In genomic region chr4:106690487-106690886, GRCh38 we compare ENCODE assay signal across 11 cellular contexts.
DNase-seq lines count a peak whose midpoint lies in the region; ATAC-seq and TF ChIP-seq lines count a peak whose summit lies in the region.
"Had no signal": no experiment of that assay in that cellular context is flagged by ENCODE, and none has a peak within 500 bp of the region (broad histone marks: within the 10 kb centered on the region; RNA-seq: fewer than 3 reads in every experiment).

No MANE protein-coding gene starts in this region.

- H3K27ac Mint-ChIP-seq in CD4-positive, alpha-beta T cell = no peak overlapping the region
- H3K27ac Mint-ChIP-seq: activated naive CD4-positive, alpha-beta T cell treated with anti-CD3 and anti-CD28 coated beads, Interleukin-2, amount 50 U/mL, for 24 hours; effector memory CD8-positive, alpha-beta T cell had no signal

- H3K4me1 Mint-ChIP-seq in CD4-positive, alpha-beta T cell (ENCODE audit: low read depth) = no peaks in the 10 kb centered on the region
- H3K4me1 Mint-ChIP-seq: activated naive CD4-positive, alpha-beta T cell treated with anti-CD3 and anti-CD28 coated beads, Interleukin-2, amount 50 U/mL, for 24 hours had no signal

- H3F3A ChIP-seq in Loucy (ENCODE audit: low read depth) = no peaks in the 10 kb centered on the region

- H3K79me2 ChIP-seq in Loucy (ENCODE audit: insufficient read depth, low read length) = no peaks in the 10 kb centered on the region

- H2AFZ ChIP-seq in Loucy (ENCODE audit: low read length) = no peak overlapping the region
- H2AFZ ChIP-seq: PC-9 had no signal

- H3K4me2 ChIP-seq in Loucy (ENCODE audit: low read depth, low read length, poor library complexity, severe bottlenecking) = peak overlapping the region; percentile 38
- H3K4me2 ChIP-seq: PC-9 had no signal

- H3K4me3 ChIP-seq in Loucy (ENCODE audit: low read length, poor library complexity, severe bottlenecking) = peak overlapping the region; percentile 1
- H3K4me3 ChIP-seq: PC-9 had no signal

- DNase-seq in amniotic epithelial cell (ENCODE audit: low read depth) (peak; percentile 80), myocyte (ENCODE audit: low read depth) (peak; percentile 17), mucosa of gallbladder (ENCODE audit: low spot score) (no peak), NCI-H524 (lab: John Stamatoyannopoulos, UW) (no peak)
- no peak for DNase-seq in CD4-positive, alpha-beta T cell
- DNase-seq: effector memory CD8-positive, alpha-beta T cell; PC-9 had no signal

- H3K9me2 ChIP-seq in Loucy (replicated peaks; ENCODE audit: low read depth, low read length) = no peaks in the 10 kb centered on the region

- CTCF ChIA-PET in CD4-positive, alpha-beta T cell (lab: Charles Lee) = no interaction called here

- TF ChIP-seq CTCF in Loucy (conservative IDR thresholded peaks at IDR 0.05; ENCODE audit: low read length) = no peak
- TF ChIP-seq CTCF in CD4-positive, alpha-beta T cell (IDR thresholded peaks at IDR 0.05) = no peak

- no peaks in the 10 kb centered on the region for H3K27me3 Mint-ChIP-seq in CD4-positive, alpha-beta T cell
- H3K27me3 Mint-ChIP-seq: activated naive CD4-positive, alpha-beta T cell treated with anti-CD3 and anti-CD28 coated beads, Interleukin-2, amount 50 U/mL, for 24 hours; effector memory CD8-positive, alpha-beta T cell had no signal

- no peaks in the 10 kb centered on the region for H4K20me1 ChIP-seq in Loucy (ENCODE audit: insufficient read depth, low read length, poor library complexity, severe bottlenecking)

- no peak overlapping the region for H3K4me3 Mint-ChIP-seq in CD4-positive, alpha-beta T cell
- H3K4me3 Mint-ChIP-seq: activated naive CD4-positive, alpha-beta T cell treated with anti-CD3 and anti-CD28 coated beads, Interleukin-2, amount 50 U/mL, for 24 hours; effector memory CD8-positive, alpha-beta T cell had no signal

- H3K4me1 ChIP-seq in Loucy (ENCODE audit: insufficient read depth, low read length, poor library complexity, severe bottlenecking) = peaks cover 20% of the 10 kb centered on the region

- ATAC-seq in GM18868 (IDR thresholded peaks at IDR 0.05; ENCODE audit: unreplicated experiment) (peak; percentile 43), HG03095 (IDR thresholded peaks at IDR 0.05; ENCODE audit: unreplicated experiment) (no peak)
- no peak for ATAC-seq in CD4-positive, alpha-beta T cell (ENCODE audit: poor library complexity)
- ATAC-seq: effector memory CD8-positive, alpha-beta T cell had no signal

- H3K27ac ChIP-seq in CD4-positive, alpha-beta T cell (ENCODE audit: low read depth, low read length) = no peak overlapping the region
- H3K27ac ChIP-seq: PC-9 had no signal

- no peaks in the 10 kb centered on the region for H3K36me3 ChIP-seq in Loucy (ENCODE audit: insufficient read depth, low read length)

- H3K9ac ChIP-seq in Loucy (ENCODE audit: low read depth, low read length, poor library complexity, severe bottlenecking) = no peak overlapping the region

- H3K27me3 ChIP-seq in Loucy (ENCODE audit: insufficient read depth, low read length, poor library complexity, severe bottlenecking) = no peaks in the 10 kb centered on the region
- H3K27me3 ChIP-seq in CD4-positive, alpha-beta T cell (ENCODE audit: control insufficient read depth, insufficient read depth, low read length) = no peaks in the 10 kb centered on the region

- H3K9me3 ChIP-seq in Loucy (ENCODE audit: insufficient read depth, low read depth, low read length) = no peaks in the 10 kb centered on the region; the same call in 1 of the 2 replicates
- H3K9me3 ChIP-seq in CD4-positive, alpha-beta T cell (ENCODE audit: control insufficient read depth, low read length) = peaks cover 3% of the 10 kb centered on the region

- intact Hi-C loops in CD4-positive, alpha-beta T cell (cut with DNase I, micrococcal nuclease) = no loop called here

- no peaks in the 10 kb centered on the region for H3K36me3 Mint-ChIP-seq in CD4-positive, alpha-beta T cell (ENCODE audit: low read depth)
- H3K36me3 Mint-ChIP-seq: activated naive CD4-positive, alpha-beta T cell treated with anti-CD3 and anti-CD28 coated beads, Interleukin-2, amount 50 U/mL, for 24 hours had no signal

- POLR2A ChIA-PET in CD4-positive, alpha-beta T cell (lab: Charles Lee) = no interaction called here

- H3K9me3 Mint-ChIP-seq in CD4-positive, alpha-beta T cell = peaks cover 19% of the 10 kb centered on the region

Comparison
In these comparisons a context has a peak if more than half of its experiments do, and no peak if none do; other contexts are left out.
1. DNase-seq: peak in amniotic epithelial cell (single experiment) and myocyte (single experiment); none in CD4-positive, alpha-beta T cell (0 of 10), mucosa of gallbladder (single experiment) and NCI-H524 (0 of 2).